Comparison of ENCODE assay signal across 33 cellular contexts in genomic region chr1:63014267-63014666, GRCh38.
A peak's percentile ranks its signal among the peaks of the same experiment; 100 is the strongest.
DNase-seq lines count a peak whose midpoint lies in the region; ATAC-seq, FAIRE-seq and TF ChIP-seq lines count a peak whose summit lies in the region.
"Had no signal": no experiment of that assay in that cellular context is flagged by ENCODE, and none has a peak within 500 bp of the region (broad histone marks: within the 10 kb centered on the region; RNA-seq: fewer than 3 reads in every experiment).

No MANE protein-coding gene starts in this region.

- no peak for TF ChIP-seq CTCF in HEK293 (tag by site-specific recombination; IDR thresholded peaks at IDR 0.05)
- no peak for TF ChIP-seq CTCF in GM12878 (IDR thresholded peaks at IDR 0.05 in 2 of 3, conservative IDR thresholded peaks at IDR 0.05 in 1 of 3; ENCODE audit: control insufficient read depth in 2 of 3, extremely low read depth in 1 of 3, insufficient read depth in 1 of 3, low read depth in 3 of 3, low read length in 3 of 3)
- no peak for TF ChIP-seq CTCF in K562 (IDR thresholded peaks at IDR 0.05 in 2 of 3, conservative IDR thresholded peaks at IDR 0.05 in 1 of 3; ENCODE audit: insufficient read depth in 2 of 3, low read depth in 1 of 3, low read length in 3 of 3)
- no peak for TF ChIP-seq CTCF in testis (IDR thresholded peaks at IDR 0.05)

- intact Hi-C loops in GM12878 (cut with micrococcal nuclease; ENCODE audit: unreplicated experiment), result no loop called here
- intact Hi-C loops in K562 (cut with micrococcal nuclease), result no loop called here
- intact Hi-C loops in testis (cut with DNase I; ENCODE audit: low total_unique reads), result no loop called here

- FAIRE-seq in GM12878 (lab: Jason Lieb, UNC) (no peak), K562 (lab: Jason Lieb, UNC) (no peak)
- FAIRE-seq: A204.1, A549, D721Med had no signal

- in situ Hi-C loops in GM12878 (cut with MboI), result no loop called here
- in situ Hi-C loops in K562 (cut with MboI), result no loop called here

- DNase-seq in GM12878 (ENCODE audit: low read depth, low spot score) (no peak), K562 (ENCODE audit: extremely low read depth in 1 of 4, low spot score in 3 of 4) (no peak), NCI-H226 (no peak), testis (no peak)
- DNase-seq: 8988T; ACHN; AML-193; BE2C; C1 segment of cervical spinal cord; Caco-2; Calu3; CD4-positive, alpha-beta memory T cell; CD4-positive, alpha-beta T cell; CD4-positive, CD25-positive, alpha-beta regulatory T cell; CD8-positive, alpha-beta memory T cell; CD8-positive, alpha-beta T cell; COR-L47; DMS 273 treated with DMSO at 0.1 percent for 48 hours; DMS153; DMS53; DMS79; DMS79 treated with DMSO at 0.1 percent for 48 hours; DND-41; EL had no signal

- BruUV-seq in GM12878 (replicated peaks; lab: Mats Ljungman, UMichigan), result no TSS peak
- no TSS peak for BruUV-seq in K562 (replicated peaks; lab: Mats Ljungman, UMichigan)

- TF ChIP-seq RAD21 in GM12878 (IDR thresholded peaks at IDR 0.05; ENCODE audit: insufficient read depth, low read depth, low read length) (no peak), K562 (CRISPR knock-in tag; conservative IDR thresholded peaks at IDR 0.05 in 1 of 2, IDR thresholded peaks at IDR 0.05 in 1 of 2) (no peak)

- H3K4me2 ChIP-seq in GM12878 (ENCODE audit: control insufficient read depth, insufficient read depth) (no peak overlapping the region), K562 (ENCODE audit: insufficient read depth, low read length) (no peak overlapping the region)
- H3K4me2 ChIP-seq: A549; BLaER1; BLaER1 treated with 17β-estradiol and CSF1 and Interleukin-3, amounts not matched to agents 10 nM and 100 nM had no signal

- ATAC-seq in GM12878 (no peak), K562 (no peak), HG02623 (IDR thresholded peaks at IDR 0.05; ENCODE audit: unreplicated experiment) (no peak)
- ATAC-seq: A549; CD8-positive, alpha-beta T cell had no signal

- no peak overlapping the region for H2AFZ ChIP-seq in GM12878 (ENCODE audit: control insufficient read depth, low read depth, low read length)
- no peak overlapping the region for H2AFZ ChIP-seq in K562 (ENCODE audit: low read depth, low read length)

- 55% methylated on average over 2 of the region's 2 CpGs for WGBS in GM12878 (ENCODE audit: insufficient coverage, insufficient replicate concordance, low lambda C conversion rate, missing lambda C conversion rate)
- WGBS in K562 (ENCODE audit: insufficient coverage, low coverage, missing lambda C conversion rate), result 0% methylated on average over 2 of the region's 2 CpGs
- 94 to 98% methylated on average over 2 of the region's 2 CpGs for WGBS in testis, 2 donors

- H3K36me3 ChIP-seq in HEK293 (ENCODE audit: control insufficient read depth in 2 of 2, insufficient read depth in 1 of 2, low read length in 2 of 2) (no peaks in the 10 kb centered on the region), GM12878 (ENCODE audit: control insufficient read depth in 2 of 2, insufficient read depth in 2 of 2, low read length in 1 of 2) (no peaks in the 10 kb centered on the region), K562 (ENCODE audit: control insufficient read depth, insufficient read depth, low read length) (no peaks in the 10 kb centered on the region), testis (ENCODE audit: low read depth, missing control alignments) (no peaks in the 10 kb centered on the region)
- H3K36me3 ChIP-seq: BE2C; BLaER1; BLaER1 treated with 17β-estradiol and CSF1 and Interleukin-3, amounts not matched to agents 10 nM and 100 nM had no signal

- RAD21 ChIA-PET in GM12878 (lab: Charles Lee; ENCODE audit: unreplicated experiment), result no interaction called here

- H3K9ac ChIP-seq in GM12878 (ENCODE audit: control insufficient read depth, insufficient read depth, low read length), result no peak overlapping the region
- H3K9ac ChIP-seq in K562 (ENCODE audit: insufficient read depth in 1 of 2, low read depth in 2 of 2, low read length in 2 of 2), result no peak overlapping the region
- H3K9ac ChIP-seq: BLaER1; BLaER1 treated with 17β-estradiol and CSF1 and Interleukin-3, amounts not matched to agents 10 nM and 100 nM had no signal

- POLR2A ChIA-PET in HEK293 (lab: Yijun Ruan, JAX), result no interaction called here
- POLR2A ChIA-PET in GM12878 (lab: Charles Lee), result no interaction called here
- POLR2A ChIA-PET in K562 (lab: Yijun Ruan, JAX), result no interaction called here

- TF ChIP-seq POLR2A in GM12878 (IDR thresholded peaks at IDR 0.05; ENCODE audit: low read depth, low read length) (no peak), K562 (conservative IDR thresholded peaks at IDR 0.05) (no peak), testis (IDR thresholded peaks at IDR 0.05) (no peak)

- no peaks in the 10 kb centered on the region for H3K4me1 ChIP-seq in HEK293 (ENCODE audit: control insufficient read depth, insufficient read depth, low read length)
- no peaks in the 10 kb centered on the region for H3K4me1 ChIP-seq in GM12878 (ENCODE audit: control insufficient read depth, insufficient read depth, low read length)
- no peaks in the 10 kb centered on the region for H3K4me1 ChIP-seq in K562 (replicated peaks in 1 of 2; ENCODE audit: control insufficient read depth in 2 of 2, insufficient read depth in 2 of 2, low read length in 2 of 2)
- no peaks in the 10 kb centered on the region for H3K4me1 ChIP-seq in testis
- H3K4me1 ChIP-seq: A549; BE2C; BLaER1; BLaER1 treated with 17β-estradiol and CSF1 and Interleukin-3, amounts not matched to agents 10 nM and 100 nM; Caco-2 had no signal

- no peaks in the 10 kb centered on the region for H3K9me3 ChIP-seq in HEK293 (ENCODE audit: control insufficient read depth, insufficient read depth, low read depth, low read length)
- no peaks in the 10 kb centered on the region for H3K9me3 ChIP-seq in GM12878 (replicated peaks; ENCODE audit: control insufficient read depth, insufficient read depth, low read length)
- no peaks in the 10 kb centered on the region; the same call in 1 of the 2 replicates for H3K9me3 ChIP-seq in K562 (replicated peaks; ENCODE audit: control insufficient read depth, insufficient read depth, low read depth, low read length)
- no peaks in the 10 kb centered on the region for H3K9me3 ChIP-seq in testis
- H3K9me3 ChIP-seq: A549; BE2C; BLaER1; BLaER1 treated with 17β-estradiol and CSF1 and Interleukin-3, amounts not matched to agents 10 nM and 100 nM; Caco-2 had no signal

- CTCF ChIA-PET in HEK293 (lab: Yijun Ruan, JAX) (no interaction called here), GM12878 (lab: Yijun Ruan, JAX) (no interaction called here), K562 (lab: Yijun Ruan, JAX; ENCODE audit: low intra/inter-chr PET ratio) (no interaction called here)

- H4K20me1 ChIP-seq in GM12878 (ENCODE audit: control insufficient read depth, insufficient read depth), result no peaks in the 10 kb centered on the region
- H4K20me1 ChIP-seq in K562 (replicated peaks; ENCODE audit: control insufficient read depth, insufficient read depth, low read length), result no peaks in the 10 kb centered on the region
- H4K20me1 ChIP-seq: BLaER1; BLaER1 treated with 17β-estradiol and CSF1 and Interleukin-3, amounts not matched to agents 10 nM and 100 nM had no signal

- no peak overlapping the region for H3K4me3 ChIP-seq in HEK293 (ENCODE audit: low read depth, low read length)
- H3K4me3 ChIP-seq in GM12878, result no peak overlapping the region
- H3K4me3 ChIP-seq in K562, result no peak overlapping the region
- no peak overlapping the region for H3K4me3 ChIP-seq in testis
- H3K4me3 ChIP-seq: A549; BLaER1; BLaER1 treated with 17β-estradiol and CSF1 and Interleukin-3, amounts not matched to agents 10 nM and 100 nM had no signal

- no peak overlapping the region for H3K27ac ChIP-seq in HEK293 (ENCODE audit: extremely low read depth, low read depth, low read length)
- H3K27ac ChIP-seq in GM12878 (ENCODE audit: control insufficient read depth, insufficient read depth), result no peak overlapping the region
- no peak overlapping the region for H3K27ac ChIP-seq in K562 (ENCODE audit: extremely low read depth, low read depth, low read length)
- H3K27ac ChIP-seq in testis, result no peak overlapping the region
- H3K27ac ChIP-seq: 22Rv1; A549; BLaER1; BLaER1 treated with 17β-estradiol and CSF1 and Interleukin-3, amounts not matched to agents 10 nM and 100 nM; C4-2B had no signal

- H3K9me1 ChIP-seq in K562 (ENCODE audit: control insufficient read depth, insufficient read depth, low read length), result no peaks in the 10 kb centered on the region

- SMC1A ChIA-PET in GM12878 (lab: Charles Lee; ENCODE audit: uncharacterized antibody, unreplicated experiment), result no interaction called here

- TF ChIP-seq EP300 in GM12878 (IDR thresholded peaks at IDR 0.05; ENCODE audit: borderline replicate concordance in 1 of 2, control insufficient read depth in 1 of 2, low read depth in 2 of 2, low read length in 2 of 2) (no peak), K562 (IDR thresholded peaks at IDR 0.05; ENCODE audit: low read length) (no peak)

- no peaks in the 10 kb centered on the region for H3K27me3 ChIP-seq in GM12878 (replicated peaks in 1 of 2; ENCODE audit: control insufficient read depth in 2 of 2, insufficient read depth in 2 of 2, low read length in 1 of 2)
- H3K27me3 ChIP-seq in K562 (ENCODE audit: control insufficient read depth in 2 of 2, insufficient read depth in 2 of 2, low read length in 2 of 2), result peaks cover 4 to 5% of the 10 kb centered on the region in 2 experiments; a peak in 3 of 5 replicates
- no peaks in the 10 kb centered on the region for H3K27me3 ChIP-seq in testis
- H3K27me3 ChIP-seq: BE2C; BLaER1; BLaER1 treated with 17β-estradiol and CSF1 and Interleukin-3, amounts not matched to agents 10 nM and 100 nM had no signal

- H3K79me2 ChIP-seq in GM12878 (ENCODE audit: control insufficient read depth, insufficient read depth, low read length), result no peaks in the 10 kb centered on the region
- H3K79me2 ChIP-seq in K562 (ENCODE audit: control insufficient read depth, insufficient read depth, low read length), result no peaks in the 10 kb centered on the region

TF ChIP-seq in HEK293, 187 proteins besides CTCF, POLR2A, EP300 and RAD21 (continues in another document):
- no peak for TF ChIP-seq ZNF169 (tag by site-specific recombination; IDR thresholded peaks at IDR 0.05)

TF ChIP-seq in K562, 482 proteins besides CTCF, POLR2A, EP300 and RAD21 (continues in another document):
- TF ChIP-seq ZNF24 (IDR thresholded peaks at IDR 0.05) (peak; percentile 48; the same call in 1 of the 2 replicates), NCOA2 (IDR thresholded peaks at IDR 0.05; ENCODE audit: partially characterized antibody in 2 of 2) (no peak), RBM25 (IDR thresholded peaks at IDR 0.05; ENCODE audit: low read depth, low read length, severe bottlenecking) (peak; percentile 79)
- TF ChIP-seq, protein P1, sequence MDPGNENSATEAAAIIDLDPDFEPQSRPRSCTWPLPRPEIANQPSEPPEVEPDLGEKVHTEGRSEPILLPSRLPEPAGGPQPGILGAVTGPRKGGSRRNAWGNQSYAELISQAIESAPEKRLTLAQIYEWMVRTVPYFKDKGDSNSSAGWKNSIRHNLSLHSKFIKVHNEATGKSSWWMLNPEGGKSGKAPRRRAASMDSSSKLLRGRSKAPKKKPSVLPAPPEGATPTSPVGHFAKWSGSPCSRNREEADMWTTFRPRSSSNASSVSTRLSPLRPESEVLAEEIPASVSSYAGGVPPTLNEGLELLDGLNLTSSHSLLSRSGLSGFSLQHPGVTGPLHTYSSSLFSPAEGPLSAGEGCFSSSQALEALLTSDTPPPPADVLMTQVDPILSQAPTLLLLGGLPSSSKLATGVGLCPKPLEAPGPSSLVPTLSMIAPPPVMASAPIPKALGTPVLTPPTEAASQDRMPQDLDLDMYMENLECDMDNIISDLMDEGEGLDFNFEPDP (CRISPR knock-in tag; IDR thresholded peaks at IDR 0.05), result no peak

Comparison
In these comparisons a context has a peak if more than half of its experiments do, and no peak if none do; other contexts are left out.
1. Of the 44 proteins assayed by ChIP-seq in both K562 and HEK293: peak only in K562: ZNF24; only in HEK293: ZNF140; in both: ZNF146; in neither: 41.